ENCODE assay signal across 9 cellular contexts in genomic region chr2:70919672-70920366, GRCh38. TPM values are rescaled to one million over a fixed set of nuclear protein-coding genes. Genes with fewer than 3 reads are reported as not detected.
A peak's percentile ranks its signal among the peaks of the same experiment; 100 is the strongest.
DNase-seq lines count a peak whose midpoint lies in the region; ATAC-seq and TF ChIP-seq lines count a peak whose summit lies in the region.
"Had no signal": no experiment of that assay in that cellular context is flagged by ENCODE, and none has a peak within 500 bp of the region (broad histone marks: within the 10 kb centered on the region; RNA-seq: fewer than 3 reads in every experiment).

No MANE protein-coding gene starts in this region.

- H2AFZ ChIP-seq in OCI-LY3 (ENCODE audit: low read depth, low read length) = no peak overlapping the region

- H3K4me1 ChIP-seq in OCI-LY3 (ENCODE audit: low read length) = no peaks in the 10 kb centered on the region

- ATAC-seq in HG03066 (IDR thresholded peaks at IDR 0.05; ENCODE audit: low read depth, unreplicated experiment) = peak; percentile 60
- no peak for ATAC-seq in naive B cell (ENCODE audit: low read depth in 2 of 2)
- ATAC-seq in HG03521 (IDR thresholded peaks at IDR 0.05; ENCODE audit: unreplicated experiment) = no peak

- H3K4me1 Mint-ChIP-seq in naive B cell = no peaks in the 10 kb centered on the region

- H3K27me3 ChIP-seq in OCI-LY3 (ENCODE audit: low read depth, low read length) = peaks cover 8% of the 10 kb centered on the region

- H3K79me2 ChIP-seq in OCI-LY3 (ENCODE audit: low read length) = no peaks in the 10 kb centered on the region

- no peak overlapping the region for H3K27ac ChIP-seq in OCI-LY3 (ENCODE audit: low read length)
- H3K27ac ChIP-seq: epithelial cell of prostate had no signal

- H3K4me3 Mint-ChIP-seq in naive B cell = no peak overlapping the region

- peaks cover 0 to 7% (median 5%) of the 10 kb centered on the region in 7 donors for H3K9me3 Mint-ChIP-seq in naive B cell

- peaks cover 29 to 70% (median 54%) of the 10 kb centered on the region in 3 donors for H3K27me3 Mint-ChIP-seq in naive B cell

- no peaks in the 10 kb centered on the region for H3K9me3 ChIP-seq in OCI-LY3 (ENCODE audit: insufficient read depth, low read length)

- H3K9ac ChIP-seq in OCI-LY3 (ENCODE audit: low read length) = no peak overlapping the region

- H3K4me2 ChIP-seq in OCI-LY3 (ENCODE audit: low read length) = no peak overlapping the region

- TF ChIP-seq CTCF in OCI-LY3 (IDR thresholded peaks at IDR 0.05; ENCODE audit: low read depth, low read length) (peak; percentile 86), epithelial cell of esophagus (IDR thresholded peaks at IDR 0.05; ENCODE audit: insufficient read depth, low read depth, low read length, missing control alignments) (peak; percentile 93)

- DNase-seq in EL = peak; percentile 73
- DNase-seq in activated CD8-positive, alpha-beta memory T cell treated with anti-CD3 and anti-CD28 coated beads, Interleukin-2, amount 50 U/mL, for 4 hours = peak; percentile 75
- DNase-seq in epithelial cell of esophagus (ENCODE audit: low read depth) = peak; percentile 76
- DNase-seq in naive B cell = peak; percentile 16
- peak; percentile 36 to 43 for DNase-seq in stimulated activated CD8-positive, alpha-beta memory T cell treated with anti-CD3 and anti-CD28 coated beads, Interleukin-7, amount 100 ng/mL, for 48 hours (ENCODE audit: extremely low read depth in 1 of 2, low read depth in 1 of 2)

- H3K36me3 ChIP-seq in OCI-LY3 (replicated peaks; ENCODE audit: low read depth, low read length) = no peaks in the 10 kb centered on the region

- H3K36me3 Mint-ChIP-seq in naive B cell = no peaks in the 10 kb centered on the region

- no peak overlapping the region for H3K27ac Mint-ChIP-seq in naive B cell

- no peak overlapping the region for H3K4me3 ChIP-seq in OCI-LY3 (ENCODE audit: low read length)
- H3K4me3 ChIP-seq in epithelial cell of esophagus (ENCODE audit: low read length) = no peak overlapping the region

- H4K20me1 ChIP-seq in OCI-LY3 (ENCODE audit: insufficient read depth, low read length) = no peaks in the 10 kb centered on the region

RNA-seq across cellular contexts. Expression of gene ATP6V1B1, which starts 15.9 kb away (rescaled TPM):
- polyA plus RNA-seq in naive B cell (ENCODE audit: low read depth in 6 of 6) = not detected

RNA-seq across cellular contexts. Expression of gene VAX2, which starts 19.4 kb away (rescaled TPM):
- polyA plus RNA-seq in naive B cell (ENCODE audit: low read depth in 6 of 6) = not detected

RNA-seq across cellular contexts. Expression of gene ANKRD53, which starts 58.6 kb away (rescaled TPM):
- not detected for polyA plus RNA-seq in naive B cell (ENCODE audit: low read depth in 6 of 6)

Comparison
In these comparisons a context has a peak if more than half of its experiments do, and no peak if none do; other contexts are left out.
1. DNase-seq: peak in every context shown above with its lines; median percentile 76 in epithelial cell of esophagus; 75 in activated CD8-positive, alpha-beta memory T cell treated with anti-CD3 and anti-CD28 coated beads, Interleukin-2, amount 50 U/mL, for 4 hours; 73 in EL; 40 in stimulated activated CD8-positive, alpha-beta memory T cell treated with anti-CD3 and anti-CD28 coated beads, Interleukin-7, amount 100 ng/mL, for 48 hours; 16 in naive B cell.